ENCODE assay signal across 8 cellular contexts in genomic region chr5:153147891-153148623, GRCh38.
DNase-seq lines count a peak whose midpoint lies in the region; ATAC-seq and TF ChIP-seq lines count a peak whose summit lies in the region.

No MANE protein-coding gene starts in this region.

- TF ChIP-seq POLR2A in uterus (IDR thresholded peaks at IDR 0.05), result no peak

- H3K36me3 ChIP-seq in uterus, result no peaks in the 10 kb centered on the region

- no peak overlapping the region for H3K4me3 ChIP-seq in epithelial cell of proximal tubule (ENCODE audit: low read depth, low read length)
- H3K4me3 ChIP-seq in uterus, result no peak overlapping the region

- no peaks in the 10 kb centered on the region for H3K4me1 ChIP-seq in uterus

- no peaks in the 10 kb centered on the region for H3K27me3 ChIP-seq in uterus

- intact Hi-C loops in uterus (cut with DNase I; ENCODE audit: low total_unique reads), result no loop called here

- no peak overlapping the region for H3K27ac ChIP-seq in uterus

- DNase-seq in Ammon's horn (ENCODE audit: low spot score), result peak; percentile 49
- DNase-seq in NCI-H774 (lab: John Stamatoyannopoulos, UW), result peak; percentile 86
- peak; percentile 22 for DNase-seq in epithelial cell of proximal tubule (ENCODE audit: low read depth)
- no peak for DNase-seq in omental fat pad (ENCODE audit: low spot score)
- DNase-seq in uterus, result no peak
- DNase-seq in NCI-H1436 (lab: John Stamatoyannopoulos, UW), result no peak

- no peaks in the 10 kb centered on the region for H3K9me3 ChIP-seq in uterus

- ATAC-seq in GM19025 (IDR thresholded peaks at IDR 0.05; ENCODE audit: low read depth, unreplicated experiment), result peak; percentile 64
- ATAC-seq in HG03280 (IDR thresholded peaks at IDR 0.05; ENCODE audit: unreplicated experiment), result peak; percentile 84
- peak; percentile 68 for ATAC-seq in omental fat pad (ENCODE audit: low FRiP score)

- TF ChIP-seq CTCF in epithelial cell of proximal tubule (conservative IDR thresholded peaks at IDR 0.05; ENCODE audit: low read depth, low read length), result peak; percentile 87
- TF ChIP-seq CTCF in omental fat pad (IDR thresholded peaks at IDR 0.05), result no peak
- TF ChIP-seq CTCF in uterus (IDR thresholded peaks at IDR 0.05), result peak in 2 of 4 experiments; percentile 25 to 29

Comparison
In these comparisons a context has a peak if more than half of its experiments do, and no peak if none do; other contexts are left out.
1. DNase-seq: peak in Ammon's horn (single experiment), NCI-H774 (single experiment) and epithelial cell of proximal tubule (single experiment); none in omental fat pad (single experiment), uterus (0 of 2) and NCI-H1436 (single experiment).
2. Peak in every context shown above with its lines, with median percentiles within 50 percentile points of each other: ATAC-seq.